In genomic region chr3:42055291-42055690, GRCh38 we compare ENCODE assay signal across 1 cellular context.
TF ChIP-seq lines count a peak whose summit lies in the region.

No MANE protein-coding gene starts in this region.

TF ChIP-seq in HepG2, 621 proteins besides CTCF, POLR2A, EP300 and RAD21 (continued from another document and continues in another):
- TF ChIP-seq ZFP62 (CRISPR knock-in tag; IDR thresholded peaks at IDR 0.05) = no peak
- TF ChIP-seq ARHGAP35 (CRISPR knock-in tag; IDR thresholded peaks at IDR 0.05; ENCODE audit: borderline replicate concordance) = no peak
- TF ChIP-seq ZNF205 (CRISPR knock-in tag; IDR thresholded peaks at IDR 0.05) = no peak
- TF ChIP-seq SKI (IDR thresholded peaks at IDR 0.05; ENCODE audit: partially characterized antibody) = no peak
- no peak for TF ChIP-seq ZNF382 (CRISPR knock-in tag; IDR thresholded peaks at IDR 0.05; ENCODE audit: borderline replicate concordance)
- no peak for TF ChIP-seq AGO2 (optimal IDR thresholded peaks at IDR 0.05; ENCODE audit: low read depth, low read length)
- TF ChIP-seq NR2C2 (CRISPR knock-in tag; IDR thresholded peaks at IDR 0.05; ENCODE audit: borderline replicate concordance) = no peak
- no peak for TF ChIP-seq DZIP1 (CRISPR knock-in tag; IDR thresholded peaks at IDR 0.05)
- 0 out of 2 replicates have a peak, but pooled peaks have one; percentile 18 for TF ChIP-seq KDM1A (CRISPR knock-in tag; IDR thresholded peaks at IDR 0.05)
- no peak for TF ChIP-seq NPAS2 (CRISPR knock-in tag; IDR thresholded peaks at IDR 0.05; ENCODE audit: borderline replicate concordance)
- TF ChIP-seq TGIF2 (CRISPR knock-in tag; IDR thresholded peaks at IDR 0.05) = no peak
- TF ChIP-seq ZFP82 (CRISPR knock-in tag; IDR thresholded peaks at IDR 0.05; ENCODE audit: borderline replicate concordance) = no peak
- TF ChIP-seq ZNF512B (CRISPR knock-in tag; IDR thresholded peaks at IDR 0.05; ENCODE audit: borderline replicate concordance) = no peak
- TF ChIP-seq, protein P1, sequence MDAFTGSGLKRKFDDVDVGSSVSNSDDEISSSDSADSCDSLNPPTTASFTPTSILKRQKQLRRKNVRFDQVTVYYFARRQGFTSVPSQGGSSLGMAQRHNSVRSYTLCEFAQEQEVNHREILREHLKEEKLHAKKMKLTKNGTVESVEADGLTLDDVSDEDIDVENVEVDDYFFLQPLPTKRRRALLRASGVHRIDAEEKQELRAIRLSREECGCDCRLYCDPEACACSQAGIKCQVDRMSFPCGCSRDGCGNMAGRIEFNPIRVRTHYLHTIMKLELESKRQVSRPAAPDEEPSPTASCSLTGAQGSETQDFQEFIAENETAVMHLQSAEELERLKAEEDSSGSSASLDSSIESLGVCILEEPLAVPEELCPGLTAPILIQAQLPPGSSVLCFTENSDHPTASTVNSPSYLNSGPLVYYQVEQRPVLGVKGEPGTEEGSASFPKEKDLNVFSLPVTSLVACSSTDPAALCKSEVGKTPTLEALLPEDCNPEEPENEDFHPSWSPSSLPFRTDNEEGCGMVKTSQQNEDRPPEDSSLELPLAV (CRISPR knock-in tag; conservative IDR thresholded peaks at IDR 0.05; ENCODE audit: low read depth) = no peak
- no peak for TF ChIP-seq ZNF225 (CRISPR knock-in tag; IDR thresholded peaks at IDR 0.05)
- TF ChIP-seq, protein P2, sequence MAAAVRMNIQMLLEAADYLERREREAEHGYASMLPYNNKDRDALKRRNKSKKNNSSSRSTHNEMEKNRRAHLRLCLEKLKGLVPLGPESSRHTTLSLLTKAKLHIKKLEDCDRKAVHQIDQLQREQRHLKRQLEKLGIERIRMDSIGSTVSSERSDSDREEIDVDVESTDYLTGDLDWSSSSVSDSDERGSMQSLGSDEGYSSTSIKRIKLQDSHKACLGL (CRISPR knock-in tag; IDR thresholded peaks at IDR 0.05) = no peak
- no peak for TF ChIP-seq TAF1 (CRISPR knock-in tag; IDR thresholded peaks at IDR 0.05)
- no peak for TF ChIP-seq ZSCAN29 (CRISPR knock-in tag; conservative IDR thresholded peaks at IDR 0.05)
- TF ChIP-seq, protein P3, sequence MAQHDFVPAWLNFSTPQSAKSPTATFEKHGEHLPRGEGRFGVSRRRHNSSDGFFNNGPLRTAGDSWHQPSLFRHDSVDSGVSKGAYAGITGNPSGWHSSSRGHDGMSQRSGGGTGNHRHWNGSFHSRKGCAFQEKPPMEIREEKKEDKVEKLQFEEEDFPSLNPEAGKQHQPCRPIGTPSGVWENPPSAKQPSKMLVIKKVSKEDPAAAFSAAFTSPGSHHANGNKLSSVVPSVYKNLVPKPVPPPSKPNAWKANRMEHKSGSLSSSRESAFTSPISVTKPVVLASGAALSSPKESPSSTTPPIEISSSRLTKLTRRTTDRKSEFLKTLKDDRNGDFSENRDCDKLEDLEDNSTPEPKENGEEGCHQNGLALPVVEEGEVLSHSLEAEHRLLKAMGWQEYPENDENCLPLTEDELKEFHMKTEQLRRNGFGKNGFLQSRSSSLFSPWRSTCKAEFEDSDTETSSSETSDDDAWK (CRISPR knock-in tag; IDR thresholded peaks at IDR 0.05) = no peak
- TF ChIP-seq SOX6 (IDR thresholded peaks at IDR 0.05) = no peak
- TF ChIP-seq SOX6 (CRISPR knock-in tag; IDR thresholded peaks at IDR 0.05) = peak; percentile 88
- no peak for TF ChIP-seq ZNF253 (CRISPR knock-in tag; IDR thresholded peaks at IDR 0.05; ENCODE audit: borderline replicate concordance)
- no peak for TF ChIP-seq ZBTB4 (CRISPR knock-in tag; IDR thresholded peaks at IDR 0.05; ENCODE audit: borderline replicate concordance)
- no peak for TF ChIP-seq MTF2 (CRISPR knock-in tag; IDR thresholded peaks at IDR 0.05; ENCODE audit: borderline replicate concordance)
- no peak for TF ChIP-seq ZNF781 (CRISPR knock-in tag; IDR thresholded peaks at IDR 0.05; ENCODE audit: borderline replicate concordance, not compliant biosample characterization)
- TF ChIP-seq ZNF704 (CRISPR knock-in tag; IDR thresholded peaks at IDR 0.05; ENCODE audit: borderline replicate concordance) = no peak
- TF ChIP-seq HNRNPLL (IDR thresholded peaks at IDR 0.05; ENCODE audit: low read depth, low read length, poor library complexity, severe bottlenecking) = no peak
- no peak for TF ChIP-seq PPARG (CRISPR knock-in tag; conservative IDR thresholded peaks at IDR 0.05)
- TF ChIP-seq ARNT2 (CRISPR knock-in tag; IDR thresholded peaks at IDR 0.05; ENCODE audit: low read depth) = no peak
- TF ChIP-seq, protein P4, sequence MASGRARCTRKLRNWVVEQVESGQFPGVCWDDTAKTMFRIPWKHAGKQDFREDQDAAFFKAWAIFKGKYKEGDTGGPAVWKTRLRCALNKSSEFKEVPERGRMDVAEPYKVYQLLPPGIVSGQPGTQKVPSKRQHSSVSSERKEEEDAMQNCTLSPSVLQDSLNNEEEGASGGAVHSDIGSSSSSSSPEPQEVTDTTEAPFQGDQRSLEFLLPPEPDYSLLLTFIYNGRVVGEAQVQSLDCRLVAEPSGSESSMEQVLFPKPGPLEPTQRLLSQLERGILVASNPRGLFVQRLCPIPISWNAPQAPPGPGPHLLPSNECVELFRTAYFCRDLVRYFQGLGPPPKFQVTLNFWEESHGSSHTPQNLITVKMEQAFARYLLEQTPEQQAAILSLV (CRISPR knock-in tag; IDR thresholded peaks at IDR 0.05; ENCODE audit: borderline replicate concordance) = no peak
- no peak for TF ChIP-seq ZSCAN30 (CRISPR knock-in tag; IDR thresholded peaks at IDR 0.05)
- no peak for TF ChIP-seq FOXC1 (CRISPR knock-in tag; IDR thresholded peaks at IDR 0.05; ENCODE audit: borderline replicate concordance)
- TF ChIP-seq, protein P5, sequence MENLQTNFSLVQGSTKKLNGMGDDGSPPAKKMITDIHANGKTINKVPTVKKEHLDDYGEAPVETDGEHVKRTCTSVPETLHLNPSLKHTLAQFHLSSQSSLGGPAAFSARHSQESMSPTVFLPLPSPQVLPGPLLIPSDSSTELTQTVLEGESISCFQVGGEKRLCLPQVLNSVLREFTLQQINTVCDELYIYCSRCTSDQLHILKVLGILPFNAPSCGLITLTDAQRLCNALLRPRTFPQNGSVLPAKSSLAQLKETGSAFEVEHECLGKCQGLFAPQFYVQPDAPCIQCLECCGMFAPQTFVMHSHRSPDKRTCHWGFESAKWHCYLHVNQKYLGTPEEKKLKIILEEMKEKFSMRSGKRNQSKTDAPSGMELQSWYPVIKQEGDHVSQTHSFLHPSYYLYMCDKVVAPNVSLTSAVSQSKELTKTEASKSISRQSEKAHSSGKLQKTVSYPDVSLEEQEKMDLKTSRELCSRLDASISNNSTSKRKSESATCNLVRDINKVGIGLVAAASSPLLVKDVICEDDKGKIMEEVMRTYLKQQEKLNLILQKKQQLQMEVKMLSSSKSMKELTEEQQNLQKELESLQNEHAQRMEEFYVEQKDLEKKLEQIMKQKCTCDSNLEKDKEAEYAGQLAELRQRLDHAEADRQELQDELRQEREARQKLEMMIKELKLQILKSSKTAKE (CRISPR knock-in tag; IDR thresholded peaks at IDR 0.05; ENCODE audit: borderline replicate concordance) = no peak
- no peak for TF ChIP-seq SCMH1 (CRISPR knock-in tag; IDR thresholded peaks at IDR 0.05; ENCODE audit: borderline replicate concordance)
